15 cellular contexts compared by ENCODE assay signal in the genomic region with DNA sequence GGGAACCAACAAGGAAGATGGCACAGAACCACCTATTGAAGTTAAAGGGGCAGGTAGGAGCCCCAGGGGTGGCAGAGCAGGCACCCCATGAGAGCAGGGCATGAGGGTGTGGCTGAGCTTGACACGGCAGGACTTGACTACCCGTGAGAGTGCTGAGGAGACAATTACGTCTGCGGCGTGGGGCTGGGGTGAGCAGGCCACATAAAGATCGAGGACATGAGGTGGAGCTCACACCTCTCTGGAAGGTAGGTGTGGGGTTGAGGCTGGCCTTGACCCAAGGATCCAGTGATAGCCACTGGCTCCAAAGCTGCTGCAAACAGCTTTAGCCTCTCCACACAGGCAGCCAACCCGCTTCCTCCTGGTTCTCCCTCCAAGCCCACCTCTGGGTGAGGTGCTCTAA.
DNase-seq lines count a peak whose midpoint lies in the region; ATAC-seq, FAIRE-seq and TF ChIP-seq lines count a peak whose summit lies in the region.
"Had no signal": no experiment of that assay in that cellular context is flagged by ENCODE, and none has a peak within 500 bp of the region (broad histone marks: within the 10 kb centered on the region; RNA-seq: fewer than 3 reads in every experiment).

No MANE protein-coding gene starts in this region.

- H3K27me3 ChIP-seq in right atrium auricular region (no peaks in the 10 kb centered on the region), left ventricle myocardium inferior (ENCODE audit: low read depth) (no peaks in the 10 kb centered on the region), H1 (replicated peaks in 1 of 4; ENCODE audit: control insufficient read depth in 3 of 4, extremely low read depth in 1 of 4, insufficient read depth in 3 of 4, low read length in 3 of 4) (peaks cover 7 to 38% (median 27%) of the 10 kb centered on the region in 4 experiments; a peak in 5 of 7 replicates), smooth muscle cell (ENCODE audit: low read depth) (no peaks in the 10 kb centered on the region)
- H3K27me3 ChIP-seq: BLaER1 treated with 17β-estradiol and CSF1 and Interleukin-3, amounts not matched to agents 10 nM and 100 nM had no signal

- H3K4me1 Mint-ChIP-seq in natural killer cell treated with Interleukin-12 subunit alpha and Interleukin-12 subunit beta and Interleukin-15 and Interleukin-18, amount 100 ng/mL, for 72 hours (ENCODE audit: low read depth in 2 of 2), result no peaks in the 10 kb centered on the region
- H3K4me1 Mint-ChIP-seq: CD4-positive, CD25-positive, alpha-beta regulatory T cell had no signal

- no peaks in the 10 kb centered on the region for H3K79me2 ChIP-seq in H1 (ENCODE audit: control insufficient read depth in 1 of 2, insufficient read depth in 2 of 2, low read length in 2 of 2)
- no peaks in the 10 kb centered on the region for H3K79me2 ChIP-seq in smooth muscle cell (ENCODE audit: low read depth)

- 87% methylated on average over 7 of the region's 7 CpGs; no CpG with 5 or more reads in 1 of the 2 experiments for WGBS in H1 (ENCODE audit: extremely low coverage in 1 of 2, insufficient coverage in 1 of 2, insufficient read length in 1 of 2, insufficient replicate concordance in 2 of 2, low coverage in 1 of 2, low lambda C conversion rate in 2 of 2, missing lambda C conversion rate in 1 of 2), 2 experiments
- 88% methylated on average over 7 of the region's 7 CpGs for WGBS in smooth muscle cell (ENCODE audit: low lambda C conversion rate)

- H3F3A ChIP-seq in smooth muscle cell (ENCODE audit: low read depth), result no peaks in the 10 kb centered on the region

- no peak overlapping the region for H3K4me3 ChIP-seq in right atrium auricular region
- H3K4me3 ChIP-seq in left ventricle myocardium inferior, result no peak overlapping the region
- H3K4me3 ChIP-seq in H1 (ENCODE audit: extremely low read depth in 1 of 4, insufficient read depth in 2 of 4, low read depth in 3 of 4, low read length in 4 of 4), result no peak overlapping the region
- H3K4me3 ChIP-seq in smooth muscle cell, result no peak overlapping the region
- H3K4me3 ChIP-seq: BLaER1 treated with 17β-estradiol and CSF1 and Interleukin-3, amounts not matched to agents 10 nM and 100 nM; GM12878 had no signal

- H3K4me3 Mint-ChIP-seq in natural killer cell treated with Interleukin-12 subunit alpha and Interleukin-12 subunit beta and Interleukin-15 and Interleukin-18, amount 100 ng/mL, for 72 hours, result no peak overlapping the region
- H3K4me3 Mint-ChIP-seq: CD4-positive, CD25-positive, alpha-beta regulatory T cell had no signal

- H3K4me1 ChIP-seq in right atrium auricular region (no peaks in the 10 kb centered on the region), left ventricle myocardium inferior (no peaks in the 10 kb centered on the region), H1 (replicated peaks in 1 of 4; ENCODE audit: control insufficient read depth in 3 of 4, insufficient read depth in 4 of 4, low read length in 3 of 4) (peaks cover 0 to 12% (median 9%) of the 10 kb centered on the region in 4 experiments; a peak in 4 of 7 replicates), smooth muscle cell (ENCODE audit: low read depth) (no peaks in the 10 kb centered on the region)

- H2BK12ac ChIP-seq in H1 (ENCODE audit: low read depth, low read length), result 0 out of 2 replicates have a peak overlapping the region, but pooled peaks have one; percentile 27

- CTCF ChIA-PET in H1 (lab: Charles Lee; ENCODE audit: partially characterized antibody), result interaction anchor here (0.8 to 2.4 kb wide), 10 partner anchors 11 to 416 kb away, joined by 3 to 6 read pairs (median 4); no protein-coding TSS in a partner anchor

- ATAC-seq in natural killer cell treated with Interleukin-12 subunit alpha and Interleukin-12 subunit beta and Interleukin-15 and Interleukin-18, amount 100 ng/mL, for 72 hours, result peak; percentile 29 to 34
- no peak for ATAC-seq in HG03175 (IDR thresholded peaks at IDR 0.05; ENCODE audit: unreplicated experiment)
- ATAC-seq: GM12878 had no signal

- H2BK20ac ChIP-seq in H1 (ENCODE audit: low read length), result peak overlapping the region; percentile 18; the same call in 1 of the 2 replicates

- H3K4ac ChIP-seq in H1 (replicated peaks; ENCODE audit: insufficient read length, low read depth, low read length), result no peak overlapping the region

- no peak for TF ChIP-seq RAD21 in H1 (IDR thresholded peaks at IDR 0.05 in 1 of 2, conservative IDR thresholded peaks at IDR 0.05 in 1 of 2; ENCODE audit: low read depth in 2 of 2, low read length in 2 of 2)

- H2BK120ac ChIP-seq in H1 (replicated peaks; ENCODE audit: low read depth, low read length), result no peak overlapping the region

- H4K8ac ChIP-seq in H1 (ENCODE audit: extremely low read depth, insufficient read depth, low read length), result no peak overlapping the region; the same call in 1 of the 2 replicates

- no peak overlapping the region for H3K56ac ChIP-seq in H1 (replicated peaks; ENCODE audit: insufficient read length, low read depth, low read length)

- H3K9ac ChIP-seq in H1 (replicated peaks in 1 of 4; ENCODE audit: extremely low read depth in 1 of 4, low read depth in 3 of 4, low read length in 3 of 4) (no peak overlapping the region; a peak in 1 of 7 replicates), smooth muscle cell (ENCODE audit: low read depth) (no peak overlapping the region)
- H3K9ac ChIP-seq: BLaER1 treated with 17β-estradiol and CSF1 and Interleukin-3, amounts not matched to agents 10 nM and 100 nM had no signal

- H2AK5ac ChIP-seq in H1 (ENCODE audit: low read depth, low read length), result no peak overlapping the region

- no peaks in the 10 kb centered on the region for H3K23me2 ChIP-seq in H1 (ENCODE audit: low read depth, low read length)

- H2BK15ac ChIP-seq in H1 (ENCODE audit: low read length), result no peak overlapping the region

- H3K14ac ChIP-seq in H1 (ENCODE audit: insufficient read length), result no peak overlapping the region

- H3K4me2 ChIP-seq in H1 (ENCODE audit: insufficient read depth in 1 of 2, low read depth in 2 of 2, low read length in 2 of 2) (peak overlapping the region in 1 of 2 experiments; percentile 44; a peak in 1 of 4 replicates), smooth muscle cell (no peak overlapping the region)
- H3K4me2 ChIP-seq: BLaER1 treated with 17β-estradiol and CSF1 and Interleukin-3, amounts not matched to agents 10 nM and 100 nM had no signal

- POLR2A ChIA-PET in H1 (lab: Charles Lee; ENCODE audit: partially characterized antibody), result no interaction called here

- no peak for TF ChIP-seq CTCF in right atrium auricular region (IDR thresholded peaks at IDR 0.05)
- no peak for TF ChIP-seq CTCF in left ventricle myocardium inferior (IDR thresholded peaks at IDR 0.05; ENCODE audit: borderline replicate concordance)
- TF ChIP-seq CTCF in H1 (IDR thresholded peaks at IDR 0.05; ENCODE audit: control extremely low read depth in 1 of 3, insufficient read depth in 1 of 3, low read depth in 1 of 3, low read length in 3 of 3), result no peak
- no peak for TF ChIP-seq CTCF in smooth muscle cell (IDR thresholded peaks at IDR 0.05; ENCODE audit: borderline replicate concordance, insufficient read depth, poor library complexity, severe bottlenecking)

- no peak for TF ChIP-seq EP300 in H1 (IDR thresholded peaks at IDR 0.05; ENCODE audit: borderline replicate concordance in 1 of 2, low read depth in 2 of 2, low read length in 2 of 2)

- H4K20me1 ChIP-seq in H1 (replicated peaks in 1 of 2; ENCODE audit: control insufficient read depth in 1 of 2, insufficient read depth in 2 of 2, low read length in 2 of 2), result peaks cover 2% of the 10 kb centered on the region in 2 experiments
- no peaks in the 10 kb centered on the region for H4K20me1 ChIP-seq in smooth muscle cell (ENCODE audit: low read depth)
- H4K20me1 ChIP-seq: BLaER1 treated with 17β-estradiol and CSF1 and Interleukin-3, amounts not matched to agents 10 nM and 100 nM had no signal

- H4K5ac ChIP-seq in H1 (ENCODE audit: insufficient read length, low read depth, low read length), result no peak overlapping the region

- no peak overlapping the region for H3K27ac Mint-ChIP-seq in natural killer cell treated with Interleukin-12 subunit alpha and Interleukin-12 subunit beta and Interleukin-15 and Interleukin-18, amount 100 ng/mL, for 72 hours
- H3K27ac Mint-ChIP-seq: CD4-positive, CD25-positive, alpha-beta regulatory T cell had no signal

- H3K36me3 Mint-ChIP-seq in natural killer cell treated with Interleukin-12 subunit alpha and Interleukin-12 subunit beta and Interleukin-15 and Interleukin-18, amount 100 ng/mL, for 72 hours, result no peaks in the 10 kb centered on the region
- H3K36me3 Mint-ChIP-seq: CD4-positive, CD25-positive, alpha-beta regulatory T cell had no signal

- no peak for TF ChIP-seq POLR2A in H1 (IDR thresholded peaks at IDR 0.05; ENCODE audit: control extremely low read depth in 1 of 2, low read depth in 2 of 2, low read length in 2 of 2)

- FAIRE-seq in H1 (lab: Jason Lieb, UNC), result no peak
- FAIRE-seq: GM12878, GM19239 had no signal

- no peaks in the 10 kb centered on the region for H3K9me3 ChIP-seq in right atrium auricular region
- H3K9me3 ChIP-seq in left ventricle myocardium inferior (replicated peaks), result no peaks in the 10 kb centered on the region
- H3K9me3 ChIP-seq in H1 (ENCODE audit: insufficient read depth in 2 of 2, low read depth in 1 of 2, low read length in 1 of 2), result no peaks in the 10 kb centered on the region
- no peaks in the 10 kb centered on the region for H3K9me3 ChIP-seq in smooth muscle cell (replicated peaks; ENCODE audit: low read depth)

- H3K27me3 Mint-ChIP-seq in natural killer cell treated with Interleukin-12 subunit alpha and Interleukin-12 subunit beta and Interleukin-15 and Interleukin-18, amount 100 ng/mL, for 72 hours, result peaks cover 9 to 21% of the 10 kb centered on the region in 2 donors

- no peaks in the 10 kb centered on the region for H3K79me1 ChIP-seq in H1 (ENCODE audit: low read depth, low read length)

- H4K91ac ChIP-seq in H1 (replicated peaks; ENCODE audit: insufficient read length, low read length), result no peak overlapping the region

- intact Hi-C loops in left ventricle myocardium inferior (cut with micrococcal nuclease), result no loop called here

- no peak overlapping the region for H2AFZ ChIP-seq in H1 (ENCODE audit: low read length)
- no peak overlapping the region for H2AFZ ChIP-seq in smooth muscle cell (ENCODE audit: low read depth)

- H3K36me3 ChIP-seq in right atrium auricular region, result no peaks in the 10 kb centered on the region
- peaks cover 51% of the 10 kb centered on the region for H3K36me3 ChIP-seq in left ventricle myocardium inferior
- no peaks in the 10 kb centered on the region for H3K36me3 ChIP-seq in H1 (ENCODE audit: control insufficient read depth in 2 of 4, insufficient read depth in 4 of 4, low read length in 3 of 4)
- H3K36me3 ChIP-seq in smooth muscle cell (ENCODE audit: low read depth), result no peaks in the 10 kb centered on the region

- H3K9me3 Mint-ChIP-seq in natural killer cell treated with Interleukin-12 subunit alpha and Interleukin-12 subunit beta and Interleukin-15 and Interleukin-18, amount 100 ng/mL, for 72 hours, result no peaks in the 10 kb centered on the region

- DNase-seq in right atrium auricular region (ENCODE audit: low spot score), result peak; percentile 52
- no peak for DNase-seq in left ventricle myocardium inferior
- DNase-seq in H1 (ENCODE audit: low read depth in 1 of 2, low spot score in 2 of 2), result peak in 1 of 2 experiments; percentile 48
- DNase-seq in natural killer cell treated with Interleukin-12 subunit alpha and Interleukin-12 subunit beta and Interleukin-15 and Interleukin-18, amount 100 ng/mL, for 72 hours (ENCODE audit: low spot score), result no peak
- DNase-seq in NCI-H2081 (lab: John Stamatoyannopoulos, UW), result no peak
- no peak for DNase-seq in T1000 (lab: John Stamatoyannopoulos, UW)
- no peak for DNase-seq in smooth muscle cell (lab: John Stamatoyannopoulos, UW; ENCODE audit: unreplicated experiment)
- DNase-seq: ACHN; Calu3; CD4-positive, CD25-positive, alpha-beta regulatory T cell; DMS79 had no signal

- H3K27ac ChIP-seq in right atrium auricular region (no peak overlapping the region), left ventricle myocardium inferior (replicated peaks) (no peak overlapping the region), H1 (ENCODE audit: low read depth, low read length) (no peak overlapping the region), smooth muscle cell (ENCODE audit: low read depth) (no peak overlapping the region)
- H3K27ac ChIP-seq: BLaER1 treated with 17β-estradiol and CSF1 and Interleukin-3, amounts not matched to agents 10 nM and 100 nM had no signal

- H3K23ac ChIP-seq in H1 (ENCODE audit: insufficient read length), result no peak overlapping the region

- H2BK5ac ChIP-seq in H1 (ENCODE audit: low read depth, low read length), result no peak overlapping the region

- H3K18ac ChIP-seq in H1 (ENCODE audit: extremely low read depth, low read length), result no peak overlapping the region
